ENCODE assay signal across 10 cellular contexts in the genomic region with DNA sequence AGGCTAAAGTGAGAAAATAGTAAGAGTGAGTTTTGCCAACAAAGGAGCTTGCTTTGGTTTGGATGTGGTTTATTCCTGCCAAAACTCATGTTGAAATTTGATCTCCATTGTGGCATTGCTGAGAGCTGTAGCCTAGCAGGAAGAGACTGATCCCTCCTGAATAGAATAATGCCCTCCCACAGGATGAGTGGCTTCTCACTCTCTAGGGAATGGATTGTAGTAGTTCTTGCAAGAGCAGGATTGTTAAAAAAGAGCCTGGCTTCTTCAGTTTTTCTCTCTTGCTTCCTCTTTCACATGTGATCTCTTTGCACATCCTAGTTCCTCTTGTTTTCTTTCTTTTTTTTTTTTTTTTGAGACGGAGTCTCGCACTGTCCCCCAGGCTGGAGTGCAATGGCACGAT. TPM values are rescaled to one million over a fixed set of nuclear protein-coding genes. Genes with fewer than 3 reads are reported as not detected.
DNase-seq lines count a peak whose midpoint lies in the region; ATAC-seq and TF ChIP-seq lines count a peak whose summit lies in the region.
"Had no signal": no experiment of that assay in that cellular context is flagged by ENCODE, and none has a peak within 500 bp of the region (broad histone marks: within the 10 kb centered on the region; RNA-seq: fewer than 3 reads in every experiment).

No MANE protein-coding gene starts in this region.

- TF ChIP-seq CTCF in fibroblast of pulmonary artery (IDR thresholded peaks at IDR 0.05; ENCODE audit: low read length, missing control alignments) = no peak

- no peak for ATAC-seq in HG02884 (IDR thresholded peaks at IDR 0.05; ENCODE audit: unreplicated experiment)

- no peak overlapping the region for H3K4me3 ChIP-seq in fibroblast of pulmonary artery (replicated peaks; ENCODE audit: low read depth, low read length)
- H3K4me3 ChIP-seq in CD8-positive, alpha-beta memory T cell (ENCODE audit: low read length) = no peak overlapping the region

- no peak overlapping the region for H3K27ac Mint-ChIP-seq in CD8-positive, alpha-beta memory T cell
- H3K27ac Mint-ChIP-seq: activated naive CD4-positive, alpha-beta T cell treated with anti-CD3 and anti-CD28 coated beads, Interleukin-2, amount 50 U/mL, for 24 hours had no signal

- H3K4me3 Mint-ChIP-seq in CD8-positive, alpha-beta memory T cell = no peak overlapping the region
- H3K4me3 Mint-ChIP-seq: activated naive CD4-positive, alpha-beta T cell treated with anti-CD3 and anti-CD28 coated beads, Interleukin-2, amount 50 U/mL, for 24 hours had no signal

- no peaks in the 10 kb centered on the region for H3K27me3 ChIP-seq in CD8-positive, alpha-beta memory T cell (ENCODE audit: insufficient read depth, low read length, poor library complexity, severe bottlenecking)

- H3K9me3 ChIP-seq in CD8-positive, alpha-beta memory T cell (ENCODE audit: low read length) = no peaks in the 10 kb centered on the region

- DNase-seq in AG08395 (ENCODE audit: low spot score) (peak; percentile 10), HT1080 (ENCODE audit: low read depth) (peak; percentile 39), NOMO-1 treated with DMSO at 0.1 percent for 48 hours (lab: John Stamatoyannopoulos, UW; ENCODE audit: unreplicated experiment) (peak; percentile 83), fibroblast of pulmonary artery (ENCODE audit: low read depth) (peak; percentile 49), cortex of kidney (lab: John Stamatoyannopoulos, UW) (no peak), NCI-H1048 (lab: John Stamatoyannopoulos, UW) (no peak)
- no peak for DNase-seq in CD8-positive, alpha-beta memory T cell
- DNase-seq: WERI-Rb-1 had no signal

- H3K4me1 ChIP-seq in CD8-positive, alpha-beta memory T cell (ENCODE audit: insufficient read depth, low read length) = no peaks in the 10 kb centered on the region

- no peaks in the 10 kb centered on the region for H3K36me3 ChIP-seq in CD8-positive, alpha-beta memory T cell (ENCODE audit: insufficient read depth, low read length)
- H3K36me3 ChIP-seq: WERI-Rb-1 had no signal

- H3K27me3 Mint-ChIP-seq in CD8-positive, alpha-beta memory T cell = peaks cover 8 to 30% of the 10 kb centered on the region in 2 donors

- no peaks in the 10 kb centered on the region for H3K36me3 Mint-ChIP-seq in CD8-positive, alpha-beta memory T cell
- H3K36me3 Mint-ChIP-seq: activated naive CD4-positive, alpha-beta T cell treated with anti-CD3 and anti-CD28 coated beads, Interleukin-2, amount 50 U/mL, for 24 hours had no signal

- H3K9me3 Mint-ChIP-seq in CD8-positive, alpha-beta memory T cell = peaks cover 0 to 2% (median 0%) of the 10 kb centered on the region in 5 donors
- H3K9me3 Mint-ChIP-seq: activated naive CD4-positive, alpha-beta T cell treated with anti-CD3 and anti-CD28 coated beads, Interleukin-2, amount 50 U/mL, for 24 hours had no signal

- H3K4me1 Mint-ChIP-seq in CD8-positive, alpha-beta memory T cell = no peaks in the 10 kb centered on the region
- H3K4me1 Mint-ChIP-seq: activated naive CD4-positive, alpha-beta T cell treated with anti-CD3 and anti-CD28 coated beads, Interleukin-2, amount 50 U/mL, for 24 hours had no signal

- POLR2A ChIA-PET in CD8-positive, alpha-beta memory T cell (lab: Charles Lee) = no interaction called here

- CTCF ChIA-PET in CD8-positive, alpha-beta memory T cell (lab: Charles Lee) = no interaction called here

- no peak overlapping the region for H3K27ac ChIP-seq in CD8-positive, alpha-beta memory T cell (ENCODE audit: low read depth, low read length)
- H3K27ac ChIP-seq: WERI-Rb-1 had no signal

RNA-seq across cellular contexts. Expression of a gene that starts 34.4 kb away (rescaled TPM):
- 1.6 and 3.0 TPM in 2 replicates for total RNA-seq in HT1080 (2014; rRNA removed; shearing (Covaris generic))
- 1.6 and 7.3 TPM in 2 replicates for polyA plus RNA-seq in HT1080 (2015; cell fraction: cytosol; rRNA removed)
- 1.9 and 2.5 TPM in 2 replicates for polyA plus RNA-seq in HT1080 (2015; cell fraction: nucleus; rRNA removed)
- total RNA-seq in CD8-positive, alpha-beta memory T cell = 1 to 10 TPM; 3.2 to 5.4 TPM
- polyA plus RNA-seq in CD8-positive, alpha-beta memory T cell = 0.94 TPM

Comparison
In these comparisons a context has a peak if more than half of its experiments do, and no peak if none do; other contexts are left out.
1. DNase-seq: peak in AG08395 (single experiment), HT1080 (single experiment), NOMO-1 treated with DMSO at 0.1 percent for 48 hours (single experiment) and fibroblast of pulmonary artery (single experiment); none in CD8-positive, alpha-beta memory T cell (0 of 5), cortex of kidney (single experiment) and NCI-H1048 (single experiment).